ENCODE assay signal across 8 cellular contexts in the genomic region with DNA sequence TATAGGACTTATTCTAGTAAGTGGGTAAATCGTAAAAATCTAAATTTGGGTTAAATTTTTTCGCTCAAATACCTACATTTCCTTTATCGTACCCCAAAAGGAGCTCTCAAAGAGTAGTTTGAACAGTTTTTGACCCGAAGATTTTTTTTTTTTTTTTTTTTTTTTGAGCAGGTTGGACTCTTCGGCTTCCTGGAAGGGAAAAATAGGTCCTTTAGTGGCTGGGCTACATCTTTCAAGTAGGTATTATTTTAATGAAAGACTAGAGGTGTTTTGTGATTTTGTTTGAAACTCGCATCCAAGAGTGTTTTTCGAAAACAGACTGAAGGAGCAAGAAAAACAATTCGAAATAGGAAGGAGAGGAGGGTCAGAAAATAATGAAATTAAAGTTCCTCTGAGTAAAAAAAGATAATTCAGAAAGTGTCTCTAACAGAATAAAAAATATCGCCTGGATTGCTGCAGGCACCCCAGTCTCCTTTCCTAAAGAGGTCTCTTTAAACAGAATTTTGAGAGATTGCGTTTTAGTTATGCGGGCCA. TPM values are rescaled to one million over a fixed set of nuclear protein-coding genes. Genes with fewer than 3 reads are reported as not detected.
DNase-seq lines count a peak whose midpoint lies in the region; ATAC-seq and TF ChIP-seq lines count a peak whose summit lies in the region.

No MANE protein-coding gene starts in this region.

- H3K27me3 ChIP-seq in CD4-positive, CD25-positive, alpha-beta regulatory T cell (ENCODE audit: control insufficient read depth, insufficient read depth, low read length) = no peaks in the 10 kb centered on the region
- no peaks in the 10 kb centered on the region for H3K27me3 ChIP-seq in body of pancreas

- H3K4me3 Mint-ChIP-seq in CD4-positive, CD25-positive, alpha-beta regulatory T cell = peak overlapping the region; percentile 91 to 99 (median 98)
- H3K4me3 Mint-ChIP-seq in memory B cell = peak overlapping the region; percentile 80

- H3K36me3 Mint-ChIP-seq in CD4-positive, CD25-positive, alpha-beta regulatory T cell = peaks cover 38% of the 10 kb centered on the region
- peaks cover 26% of the 10 kb centered on the region for H3K36me3 Mint-ChIP-seq in memory B cell

- H3K4me3 ChIP-seq in CD4-positive, CD25-positive, alpha-beta regulatory T cell (ENCODE audit: low read depth, low read length) = peak overlapping the region; percentile 100
- peak overlapping the region; percentile 72 for H3K4me3 ChIP-seq in Jurkat, Clone E6-1 (ENCODE audit: low read length)
- peak overlapping the region; percentile 37 to 63 for H3K4me3 ChIP-seq in body of pancreas

- no peak for TF ChIP-seq CTCF in body of pancreas (IDR thresholded peaks at IDR 0.05)

- H3K36me3 ChIP-seq in CD4-positive, CD25-positive, alpha-beta regulatory T cell (ENCODE audit: control insufficient read depth, insufficient read depth, low read length) = peaks cover 34% of the 10 kb centered on the region
- H3K36me3 ChIP-seq in body of pancreas (replicated peaks in 1 of 2; ENCODE audit: insufficient read depth in 1 of 2, low read depth in 2 of 2) = peaks cover 0 to 4% of the 10 kb centered on the region in 2 donors

- WGBS in body of pancreas, 2 donors = 12 to 16% methylated on average over 11 of the region's 11 CpGs

- TF ChIP-seq POLR2A in body of pancreas (IDR thresholded peaks at IDR 0.05) = no peak

- peaks cover 0 to 8% (median 0%) of the 10 kb centered on the region in 7 donors for H3K9me3 Mint-ChIP-seq in CD4-positive, CD25-positive, alpha-beta regulatory T cell
- H3K9me3 Mint-ChIP-seq in memory B cell = no peaks in the 10 kb centered on the region

- H3K27ac ChIP-seq in CD4-positive, CD25-positive, alpha-beta regulatory T cell (ENCODE audit: insufficient read depth, low read length, poor library complexity, severe bottlenecking) = peak overlapping the region; percentile 98
- peak overlapping the region; percentile 93 to 100 (median 97) for H3K27ac ChIP-seq in body of pancreas

- H3K27ac Mint-ChIP-seq in CD4-positive, CD25-positive, alpha-beta regulatory T cell = peak overlapping the region; percentile 97 to 98 (median 97)
- peak overlapping the region; percentile 95 for H3K27ac Mint-ChIP-seq in memory B cell

- H3K4me1 ChIP-seq in CD4-positive, CD25-positive, alpha-beta regulatory T cell (ENCODE audit: control insufficient read depth, insufficient read depth, low read length, poor library complexity, severe bottlenecking) = peaks cover 54% of the 10 kb centered on the region
- peaks cover 46% of the 10 kb centered on the region for H3K4me1 ChIP-seq in body of pancreas

- peaks cover 13% of the 10 kb centered on the region for H3K27me3 Mint-ChIP-seq in CD4-positive, CD25-positive, alpha-beta regulatory T cell
- H3K27me3 Mint-ChIP-seq in memory B cell = no peaks in the 10 kb centered on the region

- peak in 1 of 3 donors; percentile 49 for DNase-seq in CD4-positive, CD25-positive, alpha-beta regulatory T cell
- no peak for DNase-seq in Jurkat, Clone E6-1 (ENCODE audit: low read depth, low spot score)
- DNase-seq in body of pancreas = no peak
- no peak for DNase-seq in memory B cell (ENCODE audit: low spot score in 2 of 2)
- no peak for DNase-seq in NCI-H187 (lab: John Stamatoyannopoulos, UW)
- DNase-seq in KG1 (lab: John Stamatoyannopoulos, UW) = no peak

- peaks cover 17 to 41% (median 18%) of the 10 kb centered on the region in 4 donors for H3K4me1 Mint-ChIP-seq in CD4-positive, CD25-positive, alpha-beta regulatory T cell
- H3K4me1 Mint-ChIP-seq in memory B cell = peaks cover 32% of the 10 kb centered on the region

- intact Hi-C loops in body of pancreas (cut with DNase I) = no loop called here

- ATAC-seq in CD4-positive, CD25-positive, alpha-beta regulatory T cell (ENCODE audit: low read depth in 2 of 2) = no peak
- ATAC-seq in body of pancreas = no peak
- no peak for ATAC-seq in memory B cell (ENCODE audit: low read depth)
- no peak for ATAC-seq in GM19023 (IDR thresholded peaks at IDR 0.05; ENCODE audit: unreplicated experiment)
- no peak for ATAC-seq in HG02642 (IDR thresholded peaks at IDR 0.05; ENCODE audit: poor library complexity, unreplicated experiment)

- no peaks in the 10 kb centered on the region for H3K9me3 ChIP-seq in CD4-positive, CD25-positive, alpha-beta regulatory T cell (ENCODE audit: control insufficient read depth in 2 of 2, low read length in 2 of 2)
- H3K9me3 ChIP-seq in body of pancreas = no peaks in the 10 kb centered on the region

RNA-seq across cellular contexts. Expression of gene CDKN1B, which starts 6.0 kb away (rescaled TPM):
- 391 TPM for total RNA-seq in CD4-positive, CD25-positive, alpha-beta regulatory T cell
- polyA plus RNA-seq in CD4-positive, CD25-positive, alpha-beta regulatory T cell = 10 to 100 TPM; 13.4 to 41.7 (median 21.1) TPM
- 91.3 TPM for polyA plus RNA-seq in Jurkat, Clone E6-1 (2012; ENCODE audit: insufficient read depth, insufficient read length)
- 10 to 100 TPM; 11.9 to 28.3 TPM for total RNA-seq in body of pancreas

RNA-seq across cellular contexts. Expression of gene GPR19, which starts 27.2 kb away (rescaled TPM):
- total RNA-seq in CD4-positive, CD25-positive, alpha-beta regulatory T cell = 5.8 TPM
- 1 to 10 TPM; 3.5 to 6.1 (median 4.0) TPM for polyA plus RNA-seq in CD4-positive, CD25-positive, alpha-beta regulatory T cell
- 1.2 TPM for polyA plus RNA-seq in Jurkat, Clone E6-1 (2012; ENCODE audit: insufficient read depth, insufficient read length)
- not detected for total RNA-seq in body of pancreas

Comparison
In these comparisons a context has a peak if more than half of its experiments do, and no peak if none do; other contexts are left out.
1. H3K4me3 ChIP-seq: peak in every context shown above with its lines; median percentile 100 in CD4-positive, CD25-positive, alpha-beta regulatory T cell; 72 in Jurkat, Clone E6-1; 50 in body of pancreas.
2. RNA of gene CDKN1B, which starts 6.0 kb away (total RNA-seq): 391 TPM in CD4-positive, CD25-positive, alpha-beta regulatory T cell (single experiment); 11.9 to 28.3 TPM in body of pancreas; every median in the first group is over 10 times any median in the second.